In genomic region chrX:47068720-47069119, GRCh38 we compare ENCODE assay signal across 39 cellular contexts. TPM values are rescaled to one million over a fixed set of nuclear protein-coding genes. Genes with fewer than 3 reads are reported as not detected.
"Had no signal": no experiment of that assay in that cellular context is flagged by ENCODE, and none has a peak within 500 bp of the region (broad histone marks: within the 10 kb centered on the region; RNA-seq: fewer than 3 reads in every experiment).

No MANE protein-coding gene starts in this region.

- FAIRE-seq: astrocyte, bronchial epithelial cell had no signal

- H3K4me3 Mint-ChIP-seq: activated naive CD4-positive, alpha-beta T cell treated with anti-CD3 and anti-CD28 coated beads for 36 hours; activated naive CD4-positive, alpha-beta T cell treated with anti-CD3 and anti-CD28 coated beads, Interleukin-2, amount 10 ng/mL, durations not matched to agents 7 days and 5 days; activated naive CD4-positive, alpha-beta T cell treated with anti-CD3 and anti-CD28 coated beads, Interleukin-2, amount 50 U/mL, for 24 hours; activated naive CD8-positive, alpha-beta T cell; activated naive CD8-positive, alpha-beta T cell treated with anti-CD3 and anti-CD28 coated beads for 36 hours; activated naive CD8-positive, alpha-beta T cell treated with anti-CD3 and anti-CD28 coated beads, Interleukin-2, amount 10 ng/mL, durations not matched to agents 7 days and 5 days; activated naive CD8-positive, alpha-beta T cell treated with anti-CD3 and anti-CD28 coated beads, Interleukin-2, amount 50 U/mL, for 24 hours; activated T-cell treated with anti-CD3 and anti-CD28 coated beads, Interleukin-2, amount 50 U/mL, for 4 hours; activated T-cell treated with anti-CD3 and anti-CD28 coated beads, Interleukin-2, amount 50 U/mL, for 72 hours; activated T-helper 1 cell treated with anti-CD3 and anti-CD28 coated beads, Interleukin-12 subunit alpha, Interleukin-12 subunit beta, Interleukin-2, Interleukin-4 antibody, amounts not matched to agents 30 ng/mL and 10 ng/mL and 1 ng/mL, durations not matched to agents 14 hours and 24 hours and 36 hours; activated T-helper 17 cell treated with anti-CD3 and anti-CD28 coated beads, Interleukin-2, amount 50 U/mL, for 72 hours; brain; central memory CD8-positive, alpha-beta T cell had no signal

- H3K27ac ChIP-seq: adrenal gland, ascending aorta, body of pancreas, brain microvascular endothelial cell, breast epithelium, cardiac muscle cell had no signal

- H3K27ac Mint-ChIP-seq: activated naive CD4-positive, alpha-beta T cell treated with anti-CD3 and anti-CD28 coated beads for 36 hours; activated naive CD4-positive, alpha-beta T cell treated with anti-CD3 and anti-CD28 coated beads, Interleukin-2, amount 10 ng/mL, durations not matched to agents 7 days and 5 days; activated naive CD4-positive, alpha-beta T cell treated with anti-CD3 and anti-CD28 coated beads, Interleukin-2, amount 50 U/mL, for 24 hours; activated naive CD4-positive, alpha-beta T cell treated with anti-CD3 and anti-CD28 coated beads, Interleukin-2, amount 50 U/mL, for 72 hours; activated naive CD8-positive, alpha-beta T cell; activated naive CD8-positive, alpha-beta T cell treated with anti-CD3 and anti-CD28 coated beads for 36 hours; activated naive CD8-positive, alpha-beta T cell treated with anti-CD3 and anti-CD28 coated beads, Interleukin-2, amount 10 ng/mL, durations not matched to agents 7 days and 5 days; activated naive CD8-positive, alpha-beta T cell treated with anti-CD3 and anti-CD28 coated beads, Interleukin-2, amount 50 U/mL, for 24 hours; activated T-cell treated with anti-CD3 and anti-CD28 coated beads, Interleukin-2, amount 50 U/mL, for 72 hours; activated T-helper 1 cell treated with anti-CD3 and anti-CD28 coated beads, Interleukin-12 subunit alpha, Interleukin-12 subunit beta, Interleukin-2, Interleukin-4 antibody, amounts not matched to agents 30 ng/mL and 10 ng/mL and 1 ng/mL, durations not matched to agents 14 hours and 24 hours and 36 hours; activated T-helper 17 cell treated with anti-CD3 and anti-CD28 coated beads, Interleukin-2, amount 50 U/mL, for 72 hours; activated T-helper 2 cell treated with anti-CD3 and anti-CD28 coated beads, Interferon-gamma antibody, Interleukin-2, Interleukin-4, amounts not matched to agents 10 μg/mL and 5 μg/mL and 100 μg/mL, durations not matched to agents 14 hours and 24 hours and 36 hours; brain had no signal

- H3K4me1 ChIP-seq: adrenal gland, ascending aorta, breast epithelium had no signal

- H3K9me3 Mint-ChIP-seq: activated naive CD4-positive, alpha-beta T cell treated with anti-CD3 and anti-CD28 coated beads for 36 hours; activated naive CD4-positive, alpha-beta T cell treated with anti-CD3 and anti-CD28 coated beads, Interleukin-2, amount 10 ng/mL, durations not matched to agents 7 days and 5 days; activated naive CD4-positive, alpha-beta T cell treated with anti-CD3 and anti-CD28 coated beads, Interleukin-2, amount 50 U/mL, for 24 hours; activated naive CD4-positive, alpha-beta T cell treated with anti-CD3 and anti-CD28 coated beads, Interleukin-2, amount 50 U/mL, for 72 hours; activated naive CD8-positive, alpha-beta T cell treated with anti-CD3 and anti-CD28 coated beads for 36 hours; activated naive CD8-positive, alpha-beta T cell treated with anti-CD3 and anti-CD28 coated beads, Interleukin-2, amount 10 ng/mL, durations not matched to agents 7 days and 5 days; activated naive CD8-positive, alpha-beta T cell treated with anti-CD3 and anti-CD28 coated beads, Interleukin-2, amount 50 U/mL, for 24 hours; activated T-cell treated with anti-CD3 and anti-CD28 coated beads, Interleukin-2, amount 50 U/mL, for 4 hours; activated T-helper 1 cell treated with anti-CD3 and anti-CD28 coated beads, Interleukin-12 subunit alpha, Interleukin-12 subunit beta, Interleukin-2, Interleukin-4 antibody, amounts not matched to agents 30 ng/mL and 10 ng/mL and 1 ng/mL, durations not matched to agents 14 hours and 24 hours and 36 hours; activated T-helper 17 cell treated with anti-CD3 and anti-CD28 coated beads, Interleukin-2, amount 50 U/mL, for 72 hours; activated T-helper 2 cell treated with anti-CD3 and anti-CD28 coated beads, Interferon-gamma antibody, Interleukin-2, Interleukin-4, amounts not matched to agents 10 μg/mL and 5 μg/mL and 100 μg/mL, durations not matched to agents 14 hours and 24 hours and 36 hours; central memory CD8-positive, alpha-beta T cell had no signal

- ATAC-seq: activated naive CD4-positive, alpha-beta T cell treated with anti-CD3 and anti-CD28 coated beads, Interleukin-2, amount 50 U/mL, for 72 hours; activated naive CD8-positive, alpha-beta T cell treated with anti-CD3 and anti-CD28 coated beads, Interleukin-2, amount 50 U/mL, for 24 hours; activated T-cell treated with anti-CD3 and anti-CD28 coated beads, Interleukin-2, amount 50 U/mL, for 4 hours; activated T-cell treated with anti-CD3 and anti-CD28 coated beads, Interleukin-2, amount 50 U/mL, for 72 hours; activated T-helper 17 cell treated with anti-CD3 and anti-CD28 coated beads, Interleukin-2, amount 50 U/mL, for 72 hours; body of pancreas had no signal

- H3K36me3 Mint-ChIP-seq: activated naive CD4-positive, alpha-beta T cell treated with anti-CD3 and anti-CD28 coated beads, Interleukin-2, amount 10 ng/mL, durations not matched to agents 7 days and 5 days; activated naive CD4-positive, alpha-beta T cell treated with anti-CD3 and anti-CD28 coated beads, Interleukin-2, amount 50 U/mL, for 24 hours; activated naive CD4-positive, alpha-beta T cell treated with anti-CD3 and anti-CD28 coated beads, Interleukin-2, amount 50 U/mL, for 72 hours; activated naive CD8-positive, alpha-beta T cell; activated naive CD8-positive, alpha-beta T cell treated with anti-CD3 and anti-CD28 coated beads for 36 hours; activated naive CD8-positive, alpha-beta T cell treated with anti-CD3 and anti-CD28 coated beads, Interleukin-2, amount 10 ng/mL, durations not matched to agents 7 days and 5 days; brain had no signal

- H3K27me3 Mint-ChIP-seq: activated naive CD4-positive, alpha-beta T cell treated with anti-CD3 and anti-CD28 coated beads, Interleukin-2, amount 10 ng/mL, durations not matched to agents 7 days and 5 days; activated naive CD4-positive, alpha-beta T cell treated with anti-CD3 and anti-CD28 coated beads, Interleukin-2, amount 50 U/mL, for 24 hours; activated naive CD8-positive, alpha-beta T cell; activated naive CD8-positive, alpha-beta T cell treated with anti-CD3 and anti-CD28 coated beads for 36 hours; activated naive CD8-positive, alpha-beta T cell treated with anti-CD3 and anti-CD28 coated beads, Interleukin-2, amount 50 U/mL, for 24 hours; activated T-helper 17 cell treated with anti-CD3 and anti-CD28 coated beads, Interleukin-2, amount 50 U/mL, for 72 hours; central memory CD8-positive, alpha-beta T cell had no signal

- H3K36me3 ChIP-seq: adrenal gland, ascending aorta, brain microvascular endothelial cell, breast epithelium, cardiac muscle cell had no signal

- H3K4me3 ChIP-seq: adrenal gland, ascending aorta, body of pancreas, breast epithelium, cardiac muscle cell had no signal

- H3K9me3 ChIP-seq: adrenal gland, ascending aorta, body of pancreas, breast epithelium had no signal

- DNase-seq: activated effector memory CD4-positive, alpha-beta T cell treated with anti-CD3 and anti-CD28 coated beads, Interleukin-2, amount 50 U/mL, for 16 hours; activated effector memory CD4-positive, alpha-beta T cell treated with Interleukin-2 at 50 U/mL for 16 hours; activated gamma-delta T cell; activated gamma-delta T cell treated with Interleukin-2 at 50 U/mL for 16 hours; activated naive CD4-positive, alpha-beta T cell; activated naive CD4-positive, alpha-beta T cell treated with anti-CD3 and anti-CD28 coated beads for 36 hours; activated naive CD4-positive, alpha-beta T cell treated with anti-CD3 and anti-CD28 coated beads, Interleukin-2, amount 10 ng/mL, durations not matched to agents 7 days and 5 days; activated naive CD4-positive, alpha-beta T cell treated with anti-CD3 and anti-CD28 coated beads, Interleukin-2, amount 50 U/mL, for 16 hours; activated naive CD4-positive, alpha-beta T cell treated with Interleukin-2 at 50 U/mL for 16 hours; activated naive CD8-positive, alpha-beta T cell treated with anti-CD3 and anti-CD28 coated beads for 36 hours; activated naive CD8-positive, alpha-beta T cell treated with anti-CD3 and anti-CD28 coated beads, Interleukin-2, amount 10 ng/mL, durations not matched to agents 7 days and 5 days; activated naive CD8-positive, alpha-beta T cell treated with anti-CD3 and anti-CD28 coated beads, Interleukin-2, amount 50 U/mL, for 24 hours; activated T-cell treated with anti-CD3 and anti-CD28 coated beads, Interleukin-2, amount 50 U/mL, for 4 hours; activated T-cell treated with anti-CD3 and anti-CD28 coated beads, Interleukin-2, amount 50 U/mL, for 48 hours; activated T-cell treated with anti-CD3 and anti-CD28 coated beads, Interleukin-2, amount 50 U/mL, for 72 hours; adrenal gland; amniotic stem cell; amygdala; anterior cingulate cortex; aorta; body of pancreas; brain microvascular endothelial cell; caudate nucleus; central memory CD4-positive, alpha-beta T cell; cerebellar nuclear complex had no signal

- H3K4me1 Mint-ChIP-seq: activated naive CD4-positive, alpha-beta T cell treated with anti-CD3 and anti-CD28 coated beads, Interleukin-2, amount 10 ng/mL, durations not matched to agents 7 days and 5 days; activated naive CD4-positive, alpha-beta T cell treated with anti-CD3 and anti-CD28 coated beads, Interleukin-2, amount 50 U/mL, for 24 hours; activated naive CD8-positive, alpha-beta T cell treated with anti-CD3 and anti-CD28 coated beads for 36 hours; activated naive CD8-positive, alpha-beta T cell treated with anti-CD3 and anti-CD28 coated beads, Interleukin-2, amount 10 ng/mL, durations not matched to agents 7 days and 5 days; activated naive CD8-positive, alpha-beta T cell treated with anti-CD3 and anti-CD28 coated beads, Interleukin-2, amount 50 U/mL, for 24 hours; activated T-helper 17 cell treated with anti-CD3 and anti-CD28 coated beads, Interleukin-2, amount 50 U/mL, for 72 hours; brain; central memory CD8-positive, alpha-beta T cell had no signal

- H3K27me3 ChIP-seq: ascending aorta, body of pancreas, brain microvascular endothelial cell, cardiac muscle cell had no signal

RNA-seq across cellular contexts. Expression of gene RGN, which starts 9.5 kb away (rescaled TPM):
- total RNA-seq: activated naive CD4-positive, alpha-beta T cell treated with anti-CD3 and anti-CD28 coated beads for 36 hours; activated naive CD4-positive, alpha-beta T cell treated with anti-CD3 and anti-CD28 coated beads, Interleukin-2, amount 50 U/mL, for 72 hours; activated naive CD8-positive, alpha-beta T cell treated with anti-CD3 and anti-CD28 coated beads for 36 hours; activated naive CD8-positive, alpha-beta T cell treated with anti-CD3 and anti-CD28 coated beads, Interleukin-2, amount 10 ng/mL, durations not matched to agents 7 days and 5 days; activated T-cell treated with anti-CD3 and anti-CD28 coated beads, Interleukin-2, amount 50 U/mL, for 72 hours; activated T-helper 1 cell treated with anti-CD3 and anti-CD28 coated beads, Interleukin-12 subunit alpha, Interleukin-12 subunit beta, Interleukin-2, Interleukin-4 antibody, amounts not matched to agents 30 ng/mL and 10 ng/mL and 1 ng/mL, durations not matched to agents 14 hours and 24 hours and 36 hours; activated T-helper 17 cell treated with anti-CD3 and anti-CD28 coated beads, Interleukin-2, amount 50 U/mL, for 72 hours; activated T-helper 2 cell treated with anti-CD3 and anti-CD28 coated beads, Interferon-gamma antibody, Interleukin-2, Interleukin-4, amounts not matched to agents 10 μg/mL and 5 μg/mL and 100 μg/mL, durations not matched to agents 14 hours and 24 hours and 36 hours; astrocyte; bronchial epithelial cell; chondrocyte had no signal
